ENCODE assay signal across 8 cellular contexts in genomic region chr2:109513749-109514588, GRCh38.
DNase-seq lines count a peak whose midpoint lies in the region; ATAC-seq and TF ChIP-seq lines count a peak whose summit lies in the region.

No MANE protein-coding gene starts in this region.

- peak overlapping the region; percentile 32 for H3K4me2 ChIP-seq in PC-9
- H3K4me2 ChIP-seq in smooth muscle cell, result peak overlapping the region; percentile 72

- H4K20me1 ChIP-seq in PC-9 (ENCODE audit: insufficient read depth) (no peaks in the 10 kb centered on the region), smooth muscle cell (ENCODE audit: low read depth) (no peaks in the 10 kb centered on the region)

- 39% methylated on average over 20 of the region's 20 CpGs for WGBS in smooth muscle cell (ENCODE audit: low lambda C conversion rate)

- no TSS peak for BruUV-seq in PC-9 (replicated peaks; lab: Mats Ljungman, UMichigan)

- peak; percentile 72 for ATAC-seq in GM18858 (IDR thresholded peaks at IDR 0.05; ENCODE audit: unreplicated experiment)

- no peak overlapping the region for H2AFZ ChIP-seq in PC-9
- no peak overlapping the region for H2AFZ ChIP-seq in smooth muscle cell (ENCODE audit: low read depth)

- intact Hi-C loops in PC-9 (cut with micrococcal nuclease; ENCODE audit: unreplicated experiment), result loop anchor here (5.0 kb wide), 2 partner anchors 107 to 657 kb away; no protein-coding TSS in a partner anchor

- H3K27ac ChIP-seq in PC-9, result 0 out of 2 replicates have a peak overlapping the region, but pooled peaks have one; percentile 7
- peak overlapping the region; percentile 75 for H3K27ac ChIP-seq in smooth muscle cell (ENCODE audit: low read depth)

- H3K9me3 ChIP-seq in PC-9 (ENCODE audit: insufficient read depth, low read depth) (no peaks in the 10 kb centered on the region), smooth muscle cell (replicated peaks; ENCODE audit: low read depth) (no peaks in the 10 kb centered on the region)

- peak overlapping the region; percentile 17 for H3K9ac ChIP-seq in smooth muscle cell (ENCODE audit: low read depth)

- TF ChIP-seq CTCF in HFF-Myc (IDR thresholded peaks at IDR 0.05; ENCODE audit: low read depth, low read length, missing control alignments) (no peak), PC-9 (conservative IDR thresholded peaks at IDR 0.05) (no peak), smooth muscle cell (IDR thresholded peaks at IDR 0.05; ENCODE audit: borderline replicate concordance, insufficient read depth, poor library complexity, severe bottlenecking) (no peak)

- H3K27me3 ChIP-seq in PC-9 (ENCODE audit: insufficient read depth, low read depth) (no peaks in the 10 kb centered on the region), smooth muscle cell (ENCODE audit: low read depth) (no peaks in the 10 kb centered on the region)

- DNase-seq in HFF-Myc (ENCODE audit: extremely low read depth, low read depth), result peak; percentile 79
- peak; percentile 40 to 71 for DNase-seq in PC-9
- peak; percentile 87 for DNase-seq in fibroblast of the conjunctiva (ENCODE audit: low read depth)
- peak; percentile 49 for DNase-seq in smooth muscle cell (lab: John Stamatoyannopoulos, UW; ENCODE audit: unreplicated experiment)
- no peak for DNase-seq in NCI-H1930 (lab: John Stamatoyannopoulos, UW)
- no peak for DNase-seq in AML-193 (lab: John Stamatoyannopoulos, UW)
- DNase-seq in NCI-H446 treated with DMSO at 0.1 percent for 48 hours (lab: John Stamatoyannopoulos, UW), result no peak

- H3K36me3 ChIP-seq in PC-9 (ENCODE audit: low read depth), result no peaks in the 10 kb centered on the region
- H3K36me3 ChIP-seq in smooth muscle cell (ENCODE audit: low read depth), result no peaks in the 10 kb centered on the region

- CTCF ChIA-PET in PC-9 (lab: Charles Lee), result interaction anchor here (0.6 to 0.7 kb wide), 4 partner anchors 44 to 385 kb away, joined by 3 to 6 read pairs (median 4); partner anchors contain the start of gene SH3RF3

- H3K79me2 ChIP-seq in PC-9 (ENCODE audit: low read depth) (no peaks in the 10 kb centered on the region), smooth muscle cell (ENCODE audit: low read depth) (no peaks in the 10 kb centered on the region)

- H3K9me2 ChIP-seq in PC-9 (ENCODE audit: insufficient read depth), result no peaks in the 10 kb centered on the region

- H3F3A ChIP-seq in PC-9 (ENCODE audit: insufficient read depth, low read depth) (no peaks in the 10 kb centered on the region), smooth muscle cell (ENCODE audit: low read depth) (peaks cover 7% of the 10 kb centered on the region)

- H3K4me3 ChIP-seq in HFF-Myc (replicated peaks; ENCODE audit: low read depth, low read length) (no peak overlapping the region), PC-9 (no peak overlapping the region), smooth muscle cell (no peak overlapping the region)

- peaks cover 5% of the 10 kb centered on the region; the same call in 1 of the 2 replicates for H3K4me1 ChIP-seq in PC-9 (replicated peaks; ENCODE audit: insufficient read depth)
- H3K4me1 ChIP-seq in smooth muscle cell (ENCODE audit: low read depth), result no peaks in the 10 kb centered on the region

- POLR2A ChIA-PET in PC-9 (lab: Charles Lee; ENCODE audit: unreplicated experiment), result interaction anchor here (0.5 kb wide), 1 partner anchor 263 kb away, joined by 5 read pairs; no protein-coding TSS in a partner anchor

Comparison
In these comparisons a context has a peak if more than half of its experiments do, and no peak if none do; other contexts are left out.
1. DNase-seq: peak in HFF-Myc (single experiment), PC-9 (2 of 2), fibroblast of the conjunctiva (single experiment) and smooth muscle cell (single experiment); none in NCI-H1930 (0 of 2), AML-193 (0 of 2) and NCI-H446 treated with DMSO at 0.1 percent for 48 hours (single experiment).